ENCODE assay signal across 1 cellular context in genomic region chr9:136437430-136437829, GRCh38.
TF ChIP-seq lines count a peak whose summit lies in the region.

No MANE protein-coding gene starts in this region.

TF ChIP-seq in IMR-90, 13 proteins besides CTCF, POLR2A, EP300 and RAD21 (continued from another document):
- TF ChIP-seq, protein P1, sequence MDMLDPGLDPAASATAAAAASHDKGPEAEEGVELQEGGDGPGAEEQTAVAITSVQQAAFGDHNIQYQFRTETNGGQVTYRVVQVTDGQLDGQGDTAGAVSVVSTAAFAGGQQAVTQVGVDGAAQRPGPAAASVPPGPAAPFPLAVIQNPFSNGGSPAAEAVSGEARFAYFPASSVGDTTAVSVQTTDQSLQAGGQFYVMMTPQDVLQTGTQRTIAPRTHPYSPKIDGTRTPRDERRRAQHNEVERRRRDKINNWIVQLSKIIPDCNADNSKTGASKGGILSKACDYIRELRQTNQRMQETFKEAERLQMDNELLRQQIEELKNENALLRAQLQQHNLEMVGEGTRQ (IDR thresholded peaks at IDR 0.05; ENCODE audit: low read depth, low read length): no peak
- TF ChIP-seq ELK1 (IDR thresholded peaks at IDR 0.05; ENCODE audit: borderline replicate concordance, low read depth, low read length) (no peak), RCOR1 (IDR thresholded peaks at IDR 0.05; ENCODE audit: insufficient replicate concordance, low read length) (no peak), MXI1 (IDR thresholded peaks at IDR 0.05; ENCODE audit: borderline replicate concordance, low read depth, low read length) (no peak), RFX5 (IDR thresholded peaks at IDR 0.05; ENCODE audit: low read depth, low read length) (no peak), BHLHE40 (IDR thresholded peaks at IDR 0.05; ENCODE audit: low read depth, low read length) (no peak), MAFK (IDR thresholded peaks at IDR 0.05; ENCODE audit: low read depth, low read length) (no peak), SMC3 (IDR thresholded peaks at IDR 0.05; ENCODE audit: low read depth, low read length) (no peak), CEBPB (IDR thresholded peaks at IDR 0.05; ENCODE audit: low read depth, low read length) (no peak; the same call in 1 of the 2 replicates)
